1 cellular context compared by ENCODE assay signal in genomic region chr16:49969356-49970030, GRCh38.
TF ChIP-seq lines count a peak whose summit lies in the region.

No MANE protein-coding gene starts in this region.

TF ChIP-seq in GM23338, 12 proteins besides CTCF, POLR2A, EP300 and RAD21 (continued from another document):
- TF ChIP-seq REST (IDR thresholded peaks at IDR 0.05; ENCODE audit: unreplicated experiment) (no peak), STAT1 (IDR thresholded peaks at IDR 0.05; ENCODE audit: unreplicated experiment) (no peak), ETS1 (IDR thresholded peaks at IDR 0.05) (no peak), ZNF331 (CRISPR knock-in tag; IDR thresholded peaks at IDR 0.05; ENCODE audit: low read depth) (no peak), ZNF462 (CRISPR knock-in tag; IDR thresholded peaks at IDR 0.05) (no peak)
TF ChIP-seq in GM23338: peak in this region for 0.
